In genomic region chr9:92325269-92325990, GRCh38 we compare ENCODE assay signal across 8 cellular contexts. TPM values are rescaled to one million over a fixed set of nuclear protein-coding genes. Genes with fewer than 3 reads are reported as not detected.
A peak's percentile ranks its signal among the peaks of the same experiment; 100 is the strongest.
DNase-seq lines count a peak whose midpoint lies in the region; ATAC-seq and TF ChIP-seq lines count a peak whose summit lies in the region.

TSS of gene CENPP (plus strand) at chr9:92325953.
TSS of gene NOL8 (minus strand) at chr9:92325350. CDS start at chr9:92324161, 1,189 bp downstream.

- intact Hi-C loops in activated CD4-positive, alpha-beta T cell treated with anti-CD3 and anti-CD28 coated beads, Interleukin-2, amount 10 ng/mL, durations not matched to agents 24 days and 14 days (cut with micrococcal nuclease): loop anchor here (1.0 to 10.0 kb wide), 5 partner anchors 32 to 440 kb away; partner anchors contain the start of genes IARS1, IPPK and SPTLC1

- peak within 1 kb of the TSS; percentile 79 to 95 (median 86) for H3K4me2 ChIP-seq in BLaER1 treated with 17β-estradiol and CSF1 and Interleukin-3, amounts not matched to agents 10 nM and 100 nM

- H3K4me3 Mint-ChIP-seq in activated CD4-positive, alpha-beta T cell treated with anti-CD3 and anti-CD28 coated beads, Interleukin-2, amount 10 ng/mL, durations not matched to agents 24 days and 14 days: peak within 1 kb of the TSS; percentile 98

- peaks cover 31% of the 10 kb centered on the region for H3K4me1 Mint-ChIP-seq in activated CD4-positive, alpha-beta T cell treated with anti-CD3 and anti-CD28 coated beads, Interleukin-2, amount 10 ng/mL, durations not matched to agents 24 days and 14 days

- peak within 1 kb of the TSS; percentile 94 to 100 (median 99) for H3K27ac ChIP-seq in BLaER1 treated with 17β-estradiol and CSF1 and Interleukin-3, amounts not matched to agents 10 nM and 100 nM
- H3K27ac ChIP-seq in coronary artery (peak within 1 kb of the TSS; percentile 83 to 96), layer of hippocampus (ENCODE audit: low read depth, low read length) (peak within 1 kb of the TSS; percentile 99)

- TF ChIP-seq CTCF in coronary artery (IDR thresholded peaks at IDR 0.05): no peak

- peaks cover 28 to 35% (median 29%) of the 10 kb centered on the region in 11 experiments for H3K36me3 ChIP-seq in BLaER1 treated with 17β-estradiol and CSF1 and Interleukin-3, amounts not matched to agents 10 nM and 100 nM

- no peaks in the 10 kb centered on the region for H3K27me3 ChIP-seq in BLaER1 treated with 17β-estradiol and CSF1 and Interleukin-3, amounts not matched to agents 10 nM and 100 nM
- no peaks in the 10 kb centered on the region for H3K27me3 ChIP-seq in layer of hippocampus (ENCODE audit: control insufficient read depth, insufficient read depth, low read length)

- peak within 1 kb of the TSS; percentile 67 to 96 (median 82) for H3K4me3 ChIP-seq in BLaER1 treated with 17β-estradiol and CSF1 and Interleukin-3, amounts not matched to agents 10 nM and 100 nM
- H3K4me3 ChIP-seq in coronary artery: peak within 1 kb of the TSS; percentile 85

- peak within 1 kb of the TSS; percentile 91 to 100 (median 99) for H3K9ac ChIP-seq in BLaER1 treated with 17β-estradiol and CSF1 and Interleukin-3, amounts not matched to agents 10 nM and 100 nM

- H3K9me3 Mint-ChIP-seq in activated CD4-positive, alpha-beta T cell treated with anti-CD3 and anti-CD28 coated beads, Interleukin-2, amount 10 ng/mL, durations not matched to agents 24 days and 14 days: no peaks in the 10 kb centered on the region

- peak within 1 kb of the TSS; percentile 97 for H3K27ac Mint-ChIP-seq in activated CD4-positive, alpha-beta T cell treated with anti-CD3 and anti-CD28 coated beads, Interleukin-2, amount 10 ng/mL, durations not matched to agents 24 days and 14 days

- ATAC-seq in GM19324 (IDR thresholded peaks at IDR 0.05; ENCODE audit: low FRiP score, unreplicated experiment): peak; percentile 95
- ATAC-seq in HG03460 (IDR thresholded peaks at IDR 0.05; ENCODE audit: unreplicated experiment): peak; percentile 89

- H3K27me3 Mint-ChIP-seq in activated CD4-positive, alpha-beta T cell treated with anti-CD3 and anti-CD28 coated beads, Interleukin-2, amount 10 ng/mL, durations not matched to agents 24 days and 14 days: no peaks in the 10 kb centered on the region

- peaks cover 29 to 41% (median 33%) of the 10 kb centered on the region in 10 experiments for H3K4me1 ChIP-seq in BLaER1 treated with 17β-estradiol and CSF1 and Interleukin-3, amounts not matched to agents 10 nM and 100 nM

- H4K20me1 ChIP-seq in BLaER1 treated with 17β-estradiol and CSF1 and Interleukin-3, amounts not matched to agents 10 nM and 100 nM: 0 out of 22 replicates have a peak, but pooled peaks cover 0 to 5% (median 0%) of the 10 kb centered on the region in 11 experiments

- H3K36me3 Mint-ChIP-seq in activated CD4-positive, alpha-beta T cell treated with anti-CD3 and anti-CD28 coated beads, Interleukin-2, amount 10 ng/mL, durations not matched to agents 24 days and 14 days (ENCODE audit: low read depth): peaks cover 34% of the 10 kb centered on the region

- DNase-seq in NCI-H524 treated with DMSO at 0.1 percent for 48 hours (lab: John Stamatoyannopoulos, UW): peak; percentile 67
- peak; percentile 95 for DNase-seq in activated CD4-positive, alpha-beta T cell treated with anti-CD3 and anti-CD28 coated beads, Interleukin-2, amount 10 ng/mL, durations not matched to agents 24 days and 14 days
- peak; percentile 90 for DNase-seq in coronary artery (ENCODE audit: low spot score)
- DNase-seq in stimulated activated CD4-positive, alpha-beta T cell treated with anti-CD3 and anti-CD28 coated beads, Interleukin-1b, Interleukin-23, amount 100 ng/mL, for 4 hours (ENCODE audit: low read depth in 2 of 2): peak; percentile 70 to 75

- no peaks in the 10 kb centered on the region for H3K9me3 ChIP-seq in BLaER1 treated with 17β-estradiol and CSF1 and Interleukin-3, amounts not matched to agents 10 nM and 100 nM (replicated peaks in 1 of 11)

RNA-seq across cellular contexts. Expression of gene CENPP, which starts in this region (rescaled TPM):
- 26.9 and 27.5 TPM in 2 replicates for total RNA-seq in activated CD4-positive, alpha-beta T cell treated with anti-CD3 and anti-CD28 coated beads, Interleukin-2, amount 10 ng/mL, durations not matched to agents 24 days and 14 days

RNA-seq across cellular contexts. Expression of gene NOL8, which starts in this region (rescaled TPM):
- total RNA-seq in activated CD4-positive, alpha-beta T cell treated with anti-CD3 and anti-CD28 coated beads, Interleukin-2, amount 10 ng/mL, durations not matched to agents 24 days and 14 days: 84.9 and 90.9 TPM in 2 replicates

Comparison
In these comparisons a context has a peak if more than half of its experiments do, and no peak if none do; other contexts are left out.
1. Peak in every context shown above with its lines: DNase-seq, ATAC-seq, H3K4me3 ChIP-seq and H3K27ac ChIP-seq.